Comparison of ENCODE assay signal across 16 cellular contexts in the genomic region with DNA sequence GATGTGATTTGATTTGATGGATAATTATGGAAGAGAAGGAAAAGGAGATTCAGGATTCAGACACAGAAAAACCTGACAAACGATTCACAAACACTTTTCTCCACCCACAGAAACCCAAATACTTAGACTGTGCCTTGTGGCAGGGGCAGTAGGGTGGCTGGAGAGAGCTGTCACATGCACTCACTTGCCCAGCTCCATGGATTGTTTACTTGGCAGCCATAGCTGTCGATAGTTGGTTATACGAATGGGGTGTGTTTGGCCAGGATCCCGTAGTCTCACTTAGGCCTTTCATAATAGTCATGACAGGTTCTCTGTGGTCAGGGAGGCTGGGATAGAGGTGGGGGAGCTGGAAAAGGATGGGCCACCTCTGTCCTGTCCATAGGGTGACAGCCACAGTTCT.
"Had no signal": no experiment of that assay in that cellular context is flagged by ENCODE, and none has a peak within 500 bp of the region (broad histone marks: within the 10 kb centered on the region; RNA-seq: fewer than 3 reads in every experiment).

No MANE protein-coding gene starts in this region.

- H3K36me3 ChIP-seq: colonic mucosa, sigmoid colon, spleen had no signal

- H3K27me3 ChIP-seq: colonic mucosa, sigmoid colon, spleen, testis had no signal

- H3K4me1 ChIP-seq: colonic mucosa, sigmoid colon, spleen, testis had no signal

- ATAC-seq: activated T-cell treated with anti-CD3 and anti-CD28 coated beads, Interleukin-2, amount 50 U/mL, for 72 hours; stimulated activated naive CD8-positive, alpha-beta T cell treated with anti-CD3 and anti-CD28 coated beads, Interleukin-15, amount 100 ng/mL, for 72 hours had no signal

- H3K9me3 ChIP-seq: colonic mucosa, sigmoid colon, spleen, testis had no signal

- DNase-seq: activated CD4-positive, alpha-beta T cell treated with anti-CD3 and anti-CD28 coated beads, Interleukin-2, amount 10 ng/mL, durations not matched to agents 7 days and 5 days; activated CD4-positive, CD25-positive, alpha-beta regulatory T cell; activated CD8-positive, alpha-beta memory T cell treated with anti-CD3 and anti-CD28 coated beads, Interleukin-2, amount 50 U/mL, for 48 hours; activated gamma-delta T cell; activated T-cell treated with anti-CD3 and anti-CD28 coated beads, Interleukin-2, amount 50 U/mL, for 72 hours; amniotic stem cell; central memory CD4-positive, alpha-beta T cell; head of caudate nucleus; immature natural killer cell; nucleus accumbens; sigmoid colon; spleen; stimulated activated CD4-positive, alpha-beta T cell treated with anti-CD3 and anti-CD28 coated beads, Interleukin-1b, Interleukin-23, amount 100 ng/mL, for 48 hours; stimulated activated naive CD8-positive, alpha-beta T cell treated with anti-CD3 and anti-CD28 coated beads, Interleukin-15, amount 100 ng/mL, for 72 hours; testis had no signal

- H3K4me3 ChIP-seq: colonic mucosa, sigmoid colon, spleen, testis had no signal

- H3K27ac ChIP-seq: colonic mucosa, sigmoid colon, testis had no signal
